Comparison of ENCODE assay signal across 9 cellular contexts in the genomic region with DNA sequence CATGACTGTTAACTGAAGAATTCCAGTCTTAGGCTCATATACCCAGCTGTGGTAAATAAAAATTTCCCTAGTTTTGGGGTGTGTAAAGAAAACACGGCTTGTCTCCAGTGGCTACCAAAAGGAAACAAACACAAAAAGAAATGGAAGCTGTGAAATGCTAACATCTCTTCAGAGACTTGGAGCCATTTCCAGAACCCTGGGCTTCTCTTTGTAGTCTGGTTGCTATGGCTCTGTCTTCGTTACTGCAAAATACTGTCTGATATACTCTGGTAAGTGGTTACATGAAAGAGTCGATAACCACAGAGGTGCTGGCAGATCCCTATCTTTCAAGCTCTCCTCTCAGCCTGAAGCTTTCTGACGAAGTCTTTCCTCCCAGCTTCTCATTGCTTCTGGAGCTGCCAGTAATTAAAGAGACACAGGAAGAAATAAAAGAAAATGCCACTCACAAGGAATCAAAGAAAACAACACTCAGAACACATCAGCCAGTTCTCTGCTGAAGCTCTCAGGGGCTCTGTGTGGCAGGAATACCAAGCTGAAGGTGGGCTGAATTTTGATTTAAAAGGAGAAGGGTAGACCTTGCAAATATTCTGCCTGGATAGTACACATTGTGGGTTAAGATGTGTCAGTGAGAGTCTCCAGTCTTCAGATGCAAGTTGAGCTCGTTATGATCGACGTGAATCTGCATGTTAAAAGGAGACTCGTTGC.
DNase-seq lines count a peak whose midpoint lies in the region; ATAC-seq and TF ChIP-seq lines count a peak whose summit lies in the region.
"Had no signal": no experiment of that assay in that cellular context is flagged by ENCODE, and none has a peak within 500 bp of the region (broad histone marks: within the 10 kb centered on the region; RNA-seq: fewer than 3 reads in every experiment).

No MANE protein-coding gene starts in this region.

- TF ChIP-seq CTCF in omental fat pad (IDR thresholded peaks at IDR 0.05) = no peak

- peaks cover 30% of the 10 kb centered on the region for H3K9me3 Mint-ChIP-seq in T-helper 1 cell treated with Interleukin-12 subunit alpha and Interleukin-12 subunit beta and Interleukin-4 antibody, amounts not matched to agents 30 μg/mL and 1 μg/mL, for 36 hours

- H3K27ac Mint-ChIP-seq in T-helper 1 cell treated with Interleukin-12 subunit alpha and Interleukin-12 subunit beta and Interleukin-4 antibody, amounts not matched to agents 30 μg/mL and 1 μg/mL, for 36 hours = peak overlapping the region; percentile 70

- DNase-seq in EH (ENCODE audit: low read depth) = peak; percentile 52
- DNase-seq in effector CD4-positive, alpha-beta T cell = peak; percentile 33
- no peak for DNase-seq in omental fat pad (ENCODE audit: low spot score)
- DNase-seq in SJCRH30 = no peak
- DNase-seq in NCI-H2196 (lab: John Stamatoyannopoulos, UW; ENCODE audit: unreplicated experiment) = no peak
- DNase-seq in NCI-H82 treated with DMSO at 0.1 percent for 48 hours (lab: John Stamatoyannopoulos, UW; ENCODE audit: unreplicated experiment) = no peak
- no peak for DNase-seq in kidney tubule cell (ENCODE audit: low spot score)
- DNase-seq: NCI-H345 had no signal

- H3K36me3 ChIP-seq in SJCRH30 = no peaks in the 10 kb centered on the region

- peaks cover 11% of the 10 kb centered on the region for H3K9me3 ChIP-seq in SJCRH30 (replicated peaks)

- H3K4me3 Mint-ChIP-seq in T-helper 1 cell treated with Interleukin-12 subunit alpha and Interleukin-12 subunit beta and Interleukin-4 antibody, amounts not matched to agents 30 μg/mL and 1 μg/mL, for 36 hours = peak overlapping the region; percentile 44

- H3K27me3 Mint-ChIP-seq in T-helper 1 cell treated with Interleukin-12 subunit alpha and Interleukin-12 subunit beta and Interleukin-4 antibody, amounts not matched to agents 30 μg/mL and 1 μg/mL, for 36 hours (ENCODE audit: low read depth) = no peaks in the 10 kb centered on the region

- H3K4me1 Mint-ChIP-seq in T-helper 1 cell treated with Interleukin-12 subunit alpha and Interleukin-12 subunit beta and Interleukin-4 antibody, amounts not matched to agents 30 μg/mL and 1 μg/mL, for 36 hours (ENCODE audit: low read depth) = peaks cover 10% of the 10 kb centered on the region

- H3K27ac ChIP-seq in SJCRH30 = no peak overlapping the region

- H3K4me3 ChIP-seq in SJCRH30 = no peak overlapping the region

- no peaks in the 10 kb centered on the region for H3K27me3 ChIP-seq in SJCRH30

- peaks cover 17% of the 10 kb centered on the region for H3K36me3 Mint-ChIP-seq in T-helper 1 cell treated with Interleukin-12 subunit alpha and Interleukin-12 subunit beta and Interleukin-4 antibody, amounts not matched to agents 30 μg/mL and 1 μg/mL, for 36 hours (ENCODE audit: low read depth)

- H3K4me1 ChIP-seq in SJCRH30 = no peaks in the 10 kb centered on the region

- peak; percentile 66 for ATAC-seq in omental fat pad (ENCODE audit: low FRiP score)

Comparison
In these comparisons a context has a peak if more than half of its experiments do, and no peak if none do; other contexts are left out.
1. DNase-seq: peak in EH (single experiment) and effector CD4-positive, alpha-beta T cell (single experiment); none in omental fat pad (single experiment), SJCRH30 (0 of 2), NCI-H2196 (single experiment), NCI-H82 treated with DMSO at 0.1 percent for 48 hours (single experiment) and kidney tubule cell (single experiment).